17 cellular contexts compared by ENCODE assay signal in the genomic region with DNA sequence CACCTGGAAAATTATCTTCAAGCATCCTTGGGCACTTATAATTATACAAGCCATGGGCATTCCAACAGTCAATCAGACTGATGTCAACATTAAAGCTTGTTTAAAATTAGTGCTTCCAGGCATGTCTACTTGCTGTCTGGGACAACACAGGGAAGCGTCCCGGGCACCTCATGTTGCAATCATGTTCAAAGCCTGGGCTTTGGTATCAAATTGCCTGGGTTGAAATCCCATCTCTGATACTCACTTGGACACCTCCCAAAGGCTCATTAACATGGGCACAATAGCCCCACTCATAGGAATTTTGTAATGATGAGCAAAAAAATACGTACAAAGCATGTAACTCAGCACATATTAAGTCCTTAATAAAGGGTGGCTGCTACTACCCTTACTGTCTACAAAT. TPM values are rescaled to one million over a fixed set of nuclear protein-coding genes. Genes with fewer than 3 reads are reported as not detected.
DNase-seq lines count a peak whose midpoint lies in the region; FAIRE-seq and TF ChIP-seq lines count a peak whose summit lies in the region.
"Had no signal": no experiment of that assay in that cellular context is flagged by ENCODE, and none has a peak within 500 bp of the region (broad histone marks: within the 10 kb centered on the region; RNA-seq: fewer than 3 reads in every experiment).

No MANE protein-coding gene starts in this region.

- no peak for FAIRE-seq in GM12892 (lab: Jason Lieb, UNC)
- FAIRE-seq: GM12878, GM19239 had no signal

- H3K36me3 ChIP-seq in adipocyte (ENCODE audit: control insufficient read depth, insufficient read depth, low read length, severe bottlenecking) (peaks cover 94% of the 10 kb centered on the region), subcutaneous abdominal adipose tissue (ENCODE audit: control insufficient read depth in 5 of 5, insufficient read depth in 5 of 5, low read length in 5 of 5) (peaks cover 6 to 91% (median 80%) of the 10 kb centered on the region in 5 donors)

- H3K4me3 ChIP-seq in adipocyte (ENCODE audit: low read length) (no peak overlapping the region), subcutaneous abdominal adipose tissue (ENCODE audit: low read depth in 1 of 5, low read length in 5 of 5) (no peak overlapping the region)
- H3K4me3 ChIP-seq: BLaER1, GM12878 had no signal

- H3K9me3 ChIP-seq in adipocyte (ENCODE audit: control insufficient read depth, low read length) (no peaks in the 10 kb centered on the region), subcutaneous abdominal adipose tissue (ENCODE audit: control insufficient read depth in 5 of 5, low read length in 5 of 5) (no peaks in the 10 kb centered on the region)
- H3K9me3 ChIP-seq: BLaER1, Caco-2 had no signal

- DNase-seq in DMS 273 (lab: John Stamatoyannopoulos, UW; ENCODE audit: unreplicated experiment): peak; percentile 5
- no peak for DNase-seq in DMS 273 treated with DMSO at 0.1 percent for 48 hours (lab: John Stamatoyannopoulos, UW)
- peak; percentile 56 for DNase-seq in adipocyte (ENCODE audit: low read depth)
- DNase-seq in posterior vena cava (ENCODE audit: low spot score): peak; percentile 55
- no peak for DNase-seq in foreskin melanocyte
- DNase-seq in GM12892 (ENCODE audit: insufficient read length): no peak
- DNase-seq: AML-193; Caco-2; CD8-positive, alpha-beta memory T cell; GOT3; H9; IMR-90 had no signal

- TF ChIP-seq POLR2A in GM12892 (IDR thresholded peaks at IDR 0.05; ENCODE audit: low read depth, low read length): no peak

- H3K9ac ChIP-seq in adipocyte (ENCODE audit: low read length) (no peak overlapping the region), subcutaneous abdominal adipose tissue (ENCODE audit: low read length in 5 of 5) (no peak overlapping the region)
- H3K9ac ChIP-seq: BLaER1 had no signal

- H3K27ac ChIP-seq in subcutaneous abdominal adipose tissue (ENCODE audit: low read depth, low read length): peak overlapping the region; percentile 55
- H3K27ac ChIP-seq: 22Rv1, BLaER1 had no signal

- H3K27me3 ChIP-seq in adipocyte (replicated peaks; ENCODE audit: control insufficient read depth, insufficient read depth, low read length): no peaks in the 10 kb centered on the region
- no peaks in the 10 kb centered on the region for H3K27me3 ChIP-seq in subcutaneous abdominal adipose tissue (ENCODE audit: control insufficient read depth in 5 of 5, insufficient read depth in 4 of 5, low read length in 5 of 5)
- H3K27me3 ChIP-seq: BLaER1 had no signal

- intact Hi-C loops in posterior vena cava (cut with DNase I): no loop called here

- peaks cover 17% of the 10 kb centered on the region for H3K4me1 ChIP-seq in adipocyte (ENCODE audit: control insufficient read depth, insufficient read depth, low read length)
- H3K4me1 ChIP-seq in subcutaneous abdominal adipose tissue (ENCODE audit: control insufficient read depth in 5 of 5, insufficient read depth in 5 of 5, low read length in 5 of 5): peaks cover 2 to 71% (median 52%) of the 10 kb centered on the region in 5 donors
- H3K4me1 ChIP-seq: Caco-2 had no signal

RNA-seq across cellular contexts. Expression of gene AIFM2, which starts 14.4 kb away (rescaled TPM):
- 10 to 100 TPM in 1 of 2 donors, 1 to 10 TPM in 1; 9.6 to 12.6 TPM for total RNA-seq in posterior vena cava
- 13.8 TPM for polyA plus RNA-seq in GM12892 (2012; ENCODE audit: missing spikeins)

RNA-seq across cellular contexts. Expression of gene TYSND1, which starts 28.3 kb away (rescaled TPM):
- 1 to 10 TPM; 5.3 to 6.3 TPM for total RNA-seq in posterior vena cava
- 8.2 TPM for polyA plus RNA-seq in GM12892 (2012; ENCODE audit: missing spikeins)

RNA-seq across cellular contexts. Expression of gene SAR1A, which starts 52.1 kb away (rescaled TPM):
- total RNA-seq in posterior vena cava: 100 to 1,000 TPM; 123 to 129 TPM
- polyA plus RNA-seq in GM12892 (2012; ENCODE audit: missing spikeins): 26.4 TPM

Comparison
In these comparisons a context has a peak if more than half of its experiments do, and no peak if none do; other contexts are left out.
1. DNase-seq: peak in DMS 273 (single experiment), adipocyte (single experiment) and posterior vena cava (single experiment); none in DMS 273 treated with DMSO at 0.1 percent for 48 hours (single experiment), foreskin melanocyte (single experiment) and GM12892 (single experiment).